Comparison of ENCODE assay signal across 37 cellular contexts in the genomic region with DNA sequence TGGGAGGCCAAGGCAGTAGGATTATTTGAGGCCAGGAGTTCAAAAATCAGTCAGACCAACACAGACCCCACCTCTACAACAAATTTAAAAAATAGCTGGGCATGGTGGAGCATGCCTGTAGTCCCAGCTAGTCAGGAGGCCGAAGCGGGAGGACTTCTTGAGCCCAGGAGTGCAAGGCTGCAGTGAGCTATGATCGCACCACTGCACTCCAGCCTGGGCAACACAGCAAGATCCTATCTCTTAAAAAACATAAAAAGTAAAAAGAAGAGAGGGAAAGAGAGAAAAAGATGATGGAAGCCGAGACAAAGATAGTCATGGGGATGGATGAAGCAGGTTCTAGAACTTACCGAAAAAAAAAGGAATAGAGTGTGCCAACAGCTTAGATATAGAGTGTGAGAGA. TPM values are rescaled to one million over a fixed set of nuclear protein-coding genes. Genes with fewer than 3 reads are reported as not detected.
"Had no signal": no experiment of that assay in that cellular context is flagged by ENCODE, and none has a peak within 500 bp of the region (broad histone marks: within the 10 kb centered on the region; RNA-seq: fewer than 3 reads in every experiment).

No MANE protein-coding gene starts in this region.

- H3K27ac Mint-ChIP-seq: activated B cell treated with CpG ODN at 0.5 μM for 24 hours; activated CD4-positive, alpha-beta memory T cell treated with anti-CD3 and anti-CD28 coated beads for 36 hours; activated CD4-positive, alpha-beta T cell treated with anti-CD3 and anti-CD28 coated beads, Interleukin-2, amount 10 ng/mL, durations not matched to agents 24 days and 14 days; activated naive CD4-positive, alpha-beta T cell treated with anti-CD3 and anti-CD28 coated beads for 36 hours; activated naive CD4-positive, alpha-beta T cell treated with anti-CD3 and anti-CD28 coated beads, Interleukin-2, amount 50 U/mL, for 72 hours; activated naive CD8-positive, alpha-beta T cell treated with anti-CD3 and anti-CD28 coated beads for 36 hours; activated T-cell treated with anti-CD3 and anti-CD28 coated beads, Interleukin-2, amount 50 U/mL, for 72 hours; activated T-helper 1 cell treated with anti-CD3 and anti-CD28 coated beads, Interleukin-12 subunit alpha, Interleukin-12 subunit beta, Interleukin-2, Interleukin-4 antibody, amounts not matched to agents 30 ng/mL and 10 ng/mL and 1 ng/mL, durations not matched to agents 14 hours and 24 hours and 36 hours; T-helper 1 cell treated with Interleukin-12 subunit alpha and Interleukin-12 subunit beta and Interleukin-4 antibody, amounts not matched to agents 30 μg/mL and 1 μg/mL, for 36 hours; T-helper 2 cell treated with Interferon-gamma antibody and Interleukin-4, amounts not matched to agents 5 μg/mL and 100 μg/mL, for 36 hours had no signal

- H3K9me3 ChIP-seq: adrenal gland, body of pancreas, breast epithelium had no signal

- H3K4me3 Mint-ChIP-seq: activated B cell treated with CpG ODN at 0.5 μM for 24 hours; activated CD4-positive, alpha-beta memory T cell treated with anti-CD3 and anti-CD28 coated beads for 36 hours; activated CD4-positive, alpha-beta T cell treated with anti-CD3 and anti-CD28 coated beads, Interleukin-2, amount 10 ng/mL, durations not matched to agents 24 days and 14 days; activated CD8-positive, alpha-beta T cell treated with anti-CD3 and anti-CD28 coated beads for 36 hours; activated naive CD4-positive, alpha-beta T cell treated with anti-CD3 and anti-CD28 coated beads for 36 hours; activated naive CD8-positive, alpha-beta T cell treated with anti-CD3 and anti-CD28 coated beads for 36 hours; activated T-cell treated with anti-CD3 and anti-CD28 coated beads, Interleukin-2, amount 50 U/mL, for 4 hours; activated T-cell treated with anti-CD3 and anti-CD28 coated beads, Interleukin-2, amount 50 U/mL, for 72 hours; activated T-helper 1 cell treated with anti-CD3 and anti-CD28 coated beads, Interleukin-12 subunit alpha, Interleukin-12 subunit beta, Interleukin-2, Interleukin-4 antibody, amounts not matched to agents 30 ng/mL and 10 ng/mL and 1 ng/mL, durations not matched to agents 14 hours and 24 hours and 36 hours; activated T-helper 17 cell treated with anti-CD3 and anti-CD28 coated beads, Interleukin-2, amount 50 U/mL, for 72 hours; T-helper 1 cell treated with Interleukin-12 subunit alpha and Interleukin-12 subunit beta and Interleukin-4 antibody, amounts not matched to agents 30 μg/mL and 1 μg/mL, for 36 hours; T-helper 2 cell treated with Interferon-gamma antibody and Interleukin-4, amounts not matched to agents 5 μg/mL and 100 μg/mL, for 36 hours had no signal

- H3K36me3 Mint-ChIP-seq: activated CD4-positive, alpha-beta memory T cell treated with anti-CD3 and anti-CD28 coated beads for 36 hours had no signal

- H3K27me3 ChIP-seq: adrenal gland, body of pancreas, brain microvascular endothelial cell, breast epithelium had no signal

- FAIRE-seq: astrocyte, TTC549 had no signal

- H3K27me3 Mint-ChIP-seq: activated CD8-positive, alpha-beta T cell treated with anti-CD3 and anti-CD28 coated beads for 36 hours had no signal

- H3K9me3 Mint-ChIP-seq: activated CD4-positive, alpha-beta memory T cell treated with anti-CD3 and anti-CD28 coated beads for 36 hours; activated CD4-positive, alpha-beta T cell treated with anti-CD3 and anti-CD28 coated beads, Interleukin-2, amount 10 ng/mL, durations not matched to agents 24 days and 14 days; activated naive CD4-positive, alpha-beta T cell treated with anti-CD3 and anti-CD28 coated beads for 36 hours; activated T-cell treated with anti-CD3 and anti-CD28 coated beads, Interleukin-2, amount 50 U/mL, for 4 hours; activated T-cell treated with anti-CD3 and anti-CD28 coated beads, Interleukin-2, amount 50 U/mL, for 72 hours; activated T-helper 1 cell treated with anti-CD3 and anti-CD28 coated beads, Interleukin-12 subunit alpha, Interleukin-12 subunit beta, Interleukin-2, Interleukin-4 antibody, amounts not matched to agents 30 ng/mL and 10 ng/mL and 1 ng/mL, durations not matched to agents 14 hours and 24 hours and 36 hours; activated T-helper 17 cell treated with anti-CD3 and anti-CD28 coated beads, Interleukin-2, amount 50 U/mL, for 72 hours; T-helper 1 cell treated with Interleukin-12 subunit alpha and Interleukin-12 subunit beta and Interleukin-4 antibody, amounts not matched to agents 30 μg/mL and 1 μg/mL, for 36 hours; T-helper 2 cell treated with Interferon-gamma antibody and Interleukin-4, amounts not matched to agents 5 μg/mL and 100 μg/mL, for 36 hours had no signal

- H3K27ac ChIP-seq: adrenal gland, body of pancreas, brain microvascular endothelial cell, breast epithelium, VCaP had no signal

- H3K4me3 ChIP-seq: adrenal gland, body of pancreas, breast epithelium had no signal

- H3K36me3 ChIP-seq: adrenal gland, brain microvascular endothelial cell, breast epithelium had no signal

- DNase-seq: activated B cell treated with CpG ODN at 0.5 μM for 24 hours; activated CD4-positive, alpha-beta memory T cell treated with anti-CD3 and anti-CD28 coated beads for 36 hours; activated CD4-positive, alpha-beta T cell treated with anti-CD3 and anti-CD28 coated beads for 4 hours; activated CD4-positive, alpha-beta T cell treated with anti-CD3 and anti-CD28 coated beads, Interleukin-2, amount 10 ng/mL, durations not matched to agents 24 days and 14 days; activated CD4-positive, alpha-beta T cell treated with anti-CD3 and anti-CD28 coated beads, Interleukin-2, amount 50 U/mL, for 1 hour; activated CD4-positive, alpha-beta T cell treated with anti-CD3 and anti-CD28 coated beads, Interleukin-2, amount 50 U/mL, for 4 hours; activated CD4-positive, CD25-positive, alpha-beta regulatory T cell treated with anti-CD3 and anti-CD28 coated beads, Interleukin-2, amount 50 U/mL, for 72 hours; activated CD8-positive, alpha-beta memory T cell treated with anti-CD3 and anti-CD28 coated beads, Interleukin-2, amount 50 U/mL, for 4 hours; activated CD8-positive, alpha-beta T cell treated with anti-CD3 and anti-CD28 coated beads for 36 hours; activated effector memory CD4-positive, alpha-beta T cell treated with anti-CD3 and anti-CD28 coated beads, Interleukin-2, amount 50 U/mL, for 16 hours; activated gamma-delta T cell treated with Interleukin-2 at 50 U/mL for 16 hours; activated naive CD4-positive, alpha-beta T cell; activated naive CD4-positive, alpha-beta T cell treated with anti-CD3 and anti-CD28 coated beads for 36 hours; activated naive CD4-positive, alpha-beta T cell treated with anti-CD3 and anti-CD28 coated beads, Interleukin-2, amount 50 U/mL, for 16 hours; activated naive CD8-positive, alpha-beta T cell treated with anti-CD3 and anti-CD28 coated beads for 36 hours; activated T-cell treated with anti-CD3 and anti-CD28 coated beads for 4 hours; activated T-cell treated with anti-CD3 and anti-CD28 coated beads, Interleukin-2, amount 50 U/mL, for 1 hour; activated T-cell treated with anti-CD3 and anti-CD28 coated beads, Interleukin-2, amount 50 U/mL, for 4 hours; activated T-cell treated with anti-CD3 and anti-CD28 coated beads, Interleukin-2, amount 50 U/mL, for 72 hours; adrenal gland; amniotic stem cell; aorta; body of pancreas; brain microvascular endothelial cell; central memory CD4-positive, alpha-beta T cell; T-helper 1 cell; T-helper 2 cell; T-helper 9 cell had no signal

- ATAC-seq: activated CD8-positive, alpha-beta T cell treated with anti-CD3 and anti-CD28 coated beads for 36 hours; activated naive CD4-positive, alpha-beta T cell treated with anti-CD3 and anti-CD28 coated beads, Interleukin-2, amount 50 U/mL, for 72 hours; activated T-cell treated with anti-CD3 and anti-CD28 coated beads, Interleukin-2, amount 50 U/mL, for 4 hours; activated T-cell treated with anti-CD3 and anti-CD28 coated beads, Interleukin-2, amount 50 U/mL, for 72 hours; activated T-helper 17 cell treated with anti-CD3 and anti-CD28 coated beads, Interleukin-2, amount 50 U/mL, for 72 hours; body of pancreas had no signal

- H3K4me1 ChIP-seq: breast epithelium had no signal

RNA-seq across cellular contexts. Expression of a gene that starts 55.5 kb away (rescaled TPM):
- total RNA-seq: activated CD4-positive, alpha-beta memory T cell treated with anti-CD3 and anti-CD28 coated beads for 36 hours; activated naive CD4-positive, alpha-beta T cell treated with anti-CD3 and anti-CD28 coated beads for 36 hours; activated T-cell treated with anti-CD3 and anti-CD28 coated beads, Interleukin-2, amount 50 U/mL, for 4 hours; activated T-helper 1 cell treated with anti-CD3 and anti-CD28 coated beads, Interleukin-12 subunit alpha, Interleukin-12 subunit beta, Interleukin-2, Interleukin-4 antibody, amounts not matched to agents 30 ng/mL and 10 ng/mL and 1 ng/mL, durations not matched to agents 14 hours and 24 hours and 36 hours had no signal
